ENCODE assay signal across 37 cellular contexts in the genomic region with DNA sequence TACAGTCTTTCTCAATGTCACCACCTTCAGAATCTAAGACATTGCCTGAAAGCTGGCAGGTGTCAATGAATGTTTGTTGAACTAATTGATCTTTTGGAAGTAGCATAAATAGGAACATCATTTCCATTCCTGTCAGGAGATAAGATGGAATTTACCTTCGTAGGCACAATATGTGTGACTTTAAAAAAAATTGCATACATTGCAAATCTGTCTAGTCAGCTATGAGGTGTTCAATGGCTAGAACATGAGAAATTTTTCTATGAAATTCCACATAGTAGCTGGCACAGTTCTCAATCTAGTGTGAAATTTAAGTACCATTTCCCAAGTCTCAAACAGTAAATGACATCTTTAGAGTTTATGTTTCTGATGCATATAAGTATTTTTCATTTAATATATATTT. TPM values are rescaled to one million over a fixed set of nuclear protein-coding genes. Genes with fewer than 3 reads are reported as not detected.
"Had no signal": no experiment of that assay in that cellular context is flagged by ENCODE, and none has a peak within 500 bp of the region (broad histone marks: within the 10 kb centered on the region; RNA-seq: fewer than 3 reads in every experiment).

No MANE protein-coding gene starts in this region.

- FAIRE-seq: TTC549 had no signal

- H3K4me1 ChIP-seq: adrenal gland, body of pancreas, breast epithelium had no signal

- H3K9me3 ChIP-seq: adrenal gland, body of pancreas, breast epithelium had no signal

- DNase-seq: activated B cell treated with CpG ODN at 0.5 μM for 24 hours; activated CD4-positive, alpha-beta memory T cell treated with anti-CD3 and anti-CD28 coated beads for 36 hours; activated CD4-positive, alpha-beta T cell treated with anti-CD3 and anti-CD28 coated beads for 4 hours; activated CD4-positive, alpha-beta T cell treated with anti-CD3 and anti-CD28 coated beads, Interleukin-2, amount 10 ng/mL, durations not matched to agents 24 days and 14 days; activated CD4-positive, alpha-beta T cell treated with anti-CD3 and anti-CD28 coated beads, Interleukin-2, amount 50 U/mL, for 1 hour; activated CD4-positive, alpha-beta T cell treated with anti-CD3 and anti-CD28 coated beads, Interleukin-2, amount 50 U/mL, for 4 hours; activated CD4-positive, CD25-positive, alpha-beta regulatory T cell treated with anti-CD3 and anti-CD28 coated beads, Interleukin-2, amount 50 U/mL, for 72 hours; activated CD8-positive, alpha-beta memory T cell treated with anti-CD3 and anti-CD28 coated beads, Interleukin-2, amount 50 U/mL, for 4 hours; activated CD8-positive, alpha-beta T cell treated with anti-CD3 and anti-CD28 coated beads for 36 hours; activated effector memory CD4-positive, alpha-beta T cell treated with Interleukin-2 at 50 U/mL for 16 hours; activated gamma-delta T cell; activated naive CD4-positive, alpha-beta T cell treated with anti-CD3 and anti-CD28 coated beads, Interleukin-2, amount 10 ng/mL, durations not matched to agents 7 days and 5 days; activated naive CD4-positive, alpha-beta T cell treated with Interleukin-2 at 50 U/mL for 16 hours; activated naive CD8-positive, alpha-beta T cell treated with anti-CD3 and anti-CD28 coated beads for 36 hours; activated T-cell treated with anti-CD3 and anti-CD28 coated beads for 4 hours; activated T-cell treated with anti-CD3 and anti-CD28 coated beads, Interleukin-2, amount 50 U/mL, for 1 hour; activated T-cell treated with anti-CD3 and anti-CD28 coated beads, Interleukin-2, amount 50 U/mL, for 48 hours; adrenal gland; amniotic stem cell; aorta; body of pancreas; brain microvascular endothelial cell; central memory CD4-positive, alpha-beta T cell; T-helper 1 cell; T-helper 2 cell; T-helper 9 cell had no signal

- H3K27me3 Mint-ChIP-seq: activated B cell treated with CpG ODN at 0.5 μM for 24 hours; activated CD4-positive, alpha-beta memory T cell treated with anti-CD3 and anti-CD28 coated beads for 36 hours; activated CD4-positive, alpha-beta T cell treated with anti-CD3 and anti-CD28 coated beads, Interleukin-2, amount 10 ng/mL, durations not matched to agents 24 days and 14 days; activated CD8-positive, alpha-beta T cell treated with anti-CD3 and anti-CD28 coated beads for 36 hours; activated naive CD4-positive, alpha-beta T cell treated with anti-CD3 and anti-CD28 coated beads, Interleukin-2, amount 10 ng/mL, durations not matched to agents 7 days and 5 days; activated naive CD8-positive, alpha-beta T cell treated with anti-CD3 and anti-CD28 coated beads for 36 hours had no signal

- H3K4me3 ChIP-seq: adrenal gland, body of pancreas, breast epithelium had no signal

- H3K4me1 Mint-ChIP-seq: activated B cell treated with CpG ODN at 0.5 μM for 24 hours; activated naive CD8-positive, alpha-beta T cell treated with anti-CD3 and anti-CD28 coated beads for 36 hours had no signal

- H3K9me3 Mint-ChIP-seq: activated B cell treated with CpG ODN at 0.5 μM for 24 hours; activated CD4-positive, alpha-beta memory T cell treated with anti-CD3 and anti-CD28 coated beads for 36 hours; activated CD4-positive, alpha-beta T cell treated with anti-CD3 and anti-CD28 coated beads, Interleukin-2, amount 10 ng/mL, durations not matched to agents 24 days and 14 days; activated CD8-positive, alpha-beta T cell treated with anti-CD3 and anti-CD28 coated beads for 36 hours; activated naive CD4-positive, alpha-beta T cell treated with anti-CD3 and anti-CD28 coated beads, Interleukin-2, amount 10 ng/mL, durations not matched to agents 7 days and 5 days; activated naive CD4-positive, alpha-beta T cell treated with anti-CD3 and anti-CD28 coated beads, Interleukin-2, amount 50 U/mL, for 72 hours; activated naive CD8-positive, alpha-beta T cell treated with anti-CD3 and anti-CD28 coated beads for 36 hours; activated T-helper 2 cell treated with anti-CD3 and anti-CD28 coated beads, Interferon-gamma antibody, Interleukin-2, Interleukin-4, amounts not matched to agents 10 μg/mL and 5 μg/mL and 100 μg/mL, durations not matched to agents 14 hours and 24 hours and 36 hours; T-helper 1 cell treated with Interleukin-12 subunit alpha and Interleukin-12 subunit beta and Interleukin-4 antibody, amounts not matched to agents 30 μg/mL and 1 μg/mL, for 36 hours; T-helper 2 cell treated with Interferon-gamma antibody and Interleukin-4, amounts not matched to agents 5 μg/mL and 100 μg/mL, for 36 hours had no signal

- H3K4me3 Mint-ChIP-seq: activated B cell treated with CpG ODN at 0.5 μM for 24 hours; activated CD4-positive, alpha-beta memory T cell treated with anti-CD3 and anti-CD28 coated beads for 36 hours; activated CD4-positive, alpha-beta T cell treated with anti-CD3 and anti-CD28 coated beads, Interleukin-2, amount 10 ng/mL, durations not matched to agents 24 days and 14 days; activated CD8-positive, alpha-beta T cell treated with anti-CD3 and anti-CD28 coated beads for 36 hours; activated naive CD4-positive, alpha-beta T cell treated with anti-CD3 and anti-CD28 coated beads, Interleukin-2, amount 10 ng/mL, durations not matched to agents 7 days and 5 days; activated naive CD8-positive, alpha-beta T cell treated with anti-CD3 and anti-CD28 coated beads for 36 hours; T-helper 1 cell treated with Interleukin-12 subunit alpha and Interleukin-12 subunit beta and Interleukin-4 antibody, amounts not matched to agents 30 μg/mL and 1 μg/mL, for 36 hours; T-helper 2 cell treated with Interferon-gamma antibody and Interleukin-4, amounts not matched to agents 5 μg/mL and 100 μg/mL, for 36 hours had no signal

- H3K36me3 ChIP-seq: adrenal gland, brain microvascular endothelial cell, breast epithelium had no signal

- H3K27ac ChIP-seq: adrenal gland, body of pancreas, brain microvascular endothelial cell, breast epithelium, VCaP had no signal

- H3K27me3 ChIP-seq: body of pancreas, brain microvascular endothelial cell had no signal

- ATAC-seq: activated CD8-positive, alpha-beta T cell treated with anti-CD3 and anti-CD28 coated beads for 36 hours; activated naive CD4-positive, alpha-beta T cell treated with anti-CD3 and anti-CD28 coated beads, Interleukin-2, amount 50 U/mL, for 72 hours; body of pancreas had no signal

- H3K36me3 Mint-ChIP-seq: activated CD4-positive, alpha-beta memory T cell treated with anti-CD3 and anti-CD28 coated beads for 36 hours; activated naive CD4-positive, alpha-beta T cell treated with anti-CD3 and anti-CD28 coated beads, Interleukin-2, amount 10 ng/mL, durations not matched to agents 7 days and 5 days; activated naive CD4-positive, alpha-beta T cell treated with anti-CD3 and anti-CD28 coated beads, Interleukin-2, amount 50 U/mL, for 72 hours; activated naive CD8-positive, alpha-beta T cell treated with anti-CD3 and anti-CD28 coated beads for 36 hours had no signal

- H3K27ac Mint-ChIP-seq: activated B cell treated with CpG ODN at 0.5 μM for 24 hours; activated CD4-positive, alpha-beta memory T cell treated with anti-CD3 and anti-CD28 coated beads for 36 hours; activated CD4-positive, alpha-beta T cell treated with anti-CD3 and anti-CD28 coated beads, Interleukin-2, amount 10 ng/mL, durations not matched to agents 24 days and 14 days; activated CD8-positive, alpha-beta T cell treated with anti-CD3 and anti-CD28 coated beads for 36 hours; activated naive CD4-positive, alpha-beta T cell treated with anti-CD3 and anti-CD28 coated beads, Interleukin-2, amount 10 ng/mL, durations not matched to agents 7 days and 5 days; activated naive CD4-positive, alpha-beta T cell treated with anti-CD3 and anti-CD28 coated beads, Interleukin-2, amount 50 U/mL, for 72 hours; activated naive CD8-positive, alpha-beta T cell treated with anti-CD3 and anti-CD28 coated beads for 36 hours; activated T-helper 2 cell treated with anti-CD3 and anti-CD28 coated beads, Interferon-gamma antibody, Interleukin-2, Interleukin-4, amounts not matched to agents 10 μg/mL and 5 μg/mL and 100 μg/mL, durations not matched to agents 14 hours and 24 hours and 36 hours; T-helper 1 cell treated with Interleukin-12 subunit alpha and Interleukin-12 subunit beta and Interleukin-4 antibody, amounts not matched to agents 30 μg/mL and 1 μg/mL, for 36 hours; T-helper 2 cell treated with Interferon-gamma antibody and Interleukin-4, amounts not matched to agents 5 μg/mL and 100 μg/mL, for 36 hours had no signal

RNA-seq across cellular contexts. Expression of gene PAGE2, which starts 10.3 kb away (rescaled TPM):
- total RNA-seq: activated B cell treated with CpG ODN at 0.5 μM for 24 hours; activated CD4-positive, alpha-beta memory T cell treated with anti-CD3 and anti-CD28 coated beads for 36 hours; activated CD4-positive, alpha-beta T cell treated with anti-CD3 and anti-CD28 coated beads, Interleukin-2, amount 10 ng/mL, durations not matched to agents 24 days and 14 days; activated CD8-positive, alpha-beta memory T cell treated with anti-CD3 and anti-CD28 coated beads for 36 hours; activated CD8-positive, alpha-beta T cell treated with anti-CD3 and anti-CD28 coated beads for 36 hours; activated naive CD8-positive, alpha-beta T cell treated with anti-CD3 and anti-CD28 coated beads for 36 hours; activated T-helper 2 cell treated with anti-CD3 and anti-CD28 coated beads, Interferon-gamma antibody, Interleukin-2, Interleukin-4, amounts not matched to agents 10 μg/mL and 5 μg/mL and 100 μg/mL, durations not matched to agents 14 hours and 24 hours and 36 hours; adrenal gland; aorta; astrocyte; body of pancreas; breast epithelium; cardiac septum; cerebellum had no signal
- polyA plus RNA-seq: adrenal gland, aorta had no signal

RNA-seq across cellular contexts. Expression of gene PAGE2B, which starts 24.3 kb away (rescaled TPM):
- total RNA-seq: activated B cell treated with CpG ODN at 0.5 μM for 24 hours; activated CD4-positive, alpha-beta T cell treated with anti-CD3 and anti-CD28 coated beads, Interleukin-2, amount 10 ng/mL, durations not matched to agents 24 days and 14 days; activated CD8-positive, alpha-beta memory T cell treated with anti-CD3 and anti-CD28 coated beads for 36 hours; adrenal gland; aorta; astrocyte; body of pancreas; breast epithelium; cardiac septum; cerebellum had no signal
- polyA plus RNA-seq: adrenal gland, aorta had no signal
